24 cellular contexts compared by ENCODE assay signal in the genomic region with DNA sequence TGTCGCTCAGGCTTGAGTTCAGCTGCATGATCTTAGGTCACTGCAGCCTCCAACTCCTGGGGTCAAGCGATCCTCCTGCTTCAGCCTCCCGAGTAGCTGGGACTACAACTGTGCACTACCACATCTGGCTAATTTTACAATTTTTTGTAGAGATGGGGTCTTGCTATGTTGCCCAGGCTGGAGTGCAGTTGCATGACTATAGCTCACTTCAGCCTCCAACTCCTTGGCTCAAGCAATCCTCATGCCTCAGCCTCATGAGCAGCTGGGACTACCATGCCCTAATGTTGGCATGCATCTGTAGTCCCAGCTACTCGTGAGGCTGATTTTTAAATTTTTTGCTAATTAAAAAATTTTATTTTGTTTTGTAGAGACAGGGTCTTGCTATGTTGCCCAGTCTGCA.
"Had no signal": no experiment of that assay in that cellular context is flagged by ENCODE, and none has a peak within 500 bp of the region (broad histone marks: within the 10 kb centered on the region; RNA-seq: fewer than 3 reads in every experiment).

No MANE protein-coding gene starts in this region.

- H3K9me3 ChIP-seq: heart right ventricle, left ventricle myocardium inferior, neutrophil, ovary, right atrium auricular region, right lobe of liver, upper lobe of right lung had no signal

- H3K27ac ChIP-seq: heart right ventricle, hepatocyte, left ventricle myocardium inferior, neural progenitor cell, neutrophil, ovary, right atrium auricular region, right lobe of liver, skin epidermis, upper lobe of right lung had no signal

- H3K27ac Mint-ChIP-seq: mesothelial cell of epicardium; naive B cell; natural killer cell; nephron progenitor cell; neural progenitor cell; progenitor cell of endocrine pancreas; stimulated activated memory B cell treated with anti-CD40 and anti-IgM and Interleukin-4, amounts not matched to agents 10 μg/mL and 1 μg/mL and 100 μg/mL, for 72 hours; stimulated activated naive CD8-positive, alpha-beta T cell treated with anti-CD3 and anti-CD28 coated beads, Interleukin-15, amount 100 ng/mL, for 72 hours had no signal

- H3K36me3 Mint-ChIP-seq: mesothelial cell of epicardium; naive B cell; natural killer cell; neural progenitor cell; stimulated activated memory B cell treated with anti-CD40 and anti-IgM and Interleukin-4, amounts not matched to agents 10 μg/mL and 1 μg/mL and 100 μg/mL, for 72 hours had no signal

- H3K36me3 ChIP-seq: heart right ventricle, left ventricle myocardium inferior, neural progenitor cell, neutrophil, ovary, right atrium auricular region, right lobe of liver, upper lobe of right lung had no signal

- H3K4me1 Mint-ChIP-seq: mesothelial cell of epicardium; naive B cell; natural killer cell; nephron progenitor cell; neural progenitor cell; stimulated activated memory B cell treated with anti-CD40 and anti-IgM and Interleukin-4, amounts not matched to agents 10 μg/mL and 1 μg/mL and 100 μg/mL, for 72 hours; stimulated activated naive CD8-positive, alpha-beta T cell treated with anti-CD3 and anti-CD28 coated beads, Interleukin-15, amount 100 ng/mL, for 72 hours had no signal

- H3K4me3 ChIP-seq: heart right ventricle, hepatocyte, left ventricle myocardium inferior, lung, neural progenitor cell, ovary, right atrium auricular region, right lobe of liver, skin epidermis, upper lobe of right lung had no signal

- H3K27me3 ChIP-seq: hepatocyte, neural progenitor cell, neutrophil, ovary, right atrium auricular region, right lobe of liver, upper lobe of right lung had no signal

- H3K4me1 ChIP-seq: heart right ventricle, left ventricle myocardium inferior, neural progenitor cell, right atrium auricular region, right lobe of liver, upper lobe of right lung had no signal

- H3K4me3 Mint-ChIP-seq: mesothelial cell of epicardium; naive B cell; natural killer cell; nephron progenitor cell; neural progenitor cell; stimulated activated memory B cell treated with anti-CD40 and anti-IgM and Interleukin-4, amounts not matched to agents 10 μg/mL and 1 μg/mL and 100 μg/mL, for 72 hours; stimulated activated naive CD8-positive, alpha-beta T cell treated with anti-CD3 and anti-CD28 coated beads, Interleukin-15, amount 100 ng/mL, for 72 hours had no signal

- DNase-seq: heart right ventricle; islet precursor cell; left ventricle myocardium inferior; mesendoderm; naive B cell; natural killer cell; nephron progenitor cell; ovary; right lobe of liver; stimulated activated CD4-positive, alpha-beta T cell treated with anti-CD3 and anti-CD28 coated beads, Interleukin-4, amount 100 ng/mL, for 24 hours; stimulated activated naive CD4-positive, alpha-beta T cell treated with Interleukin-2 at 50 U/mL for 16 hours; stimulated activated naive CD8-positive, alpha-beta T cell treated with anti-CD3 and anti-CD28 coated beads, Interleukin-15, amount 100 ng/mL, for 72 hours; substantia nigra; trophoblast cell had no signal

- ATAC-seq: heart right ventricle; right lobe of liver; stimulated activated memory B cell treated with anti-CD40 and anti-IgM and Interleukin-4, amounts not matched to agents 10 μg/mL and 1 μg/mL and 100 μg/mL, for 72 hours; stimulated activated naive CD8-positive, alpha-beta T cell treated with anti-CD3 and anti-CD28 coated beads, Interleukin-15, amount 100 ng/mL, for 72 hours; upper lobe of right lung had no signal

- H3K9me3 Mint-ChIP-seq: mesothelial cell of epicardium, natural killer cell, neural progenitor cell had no signal
